Comparison of ENCODE assay signal across 10 cellular contexts in the genomic region with DNA sequence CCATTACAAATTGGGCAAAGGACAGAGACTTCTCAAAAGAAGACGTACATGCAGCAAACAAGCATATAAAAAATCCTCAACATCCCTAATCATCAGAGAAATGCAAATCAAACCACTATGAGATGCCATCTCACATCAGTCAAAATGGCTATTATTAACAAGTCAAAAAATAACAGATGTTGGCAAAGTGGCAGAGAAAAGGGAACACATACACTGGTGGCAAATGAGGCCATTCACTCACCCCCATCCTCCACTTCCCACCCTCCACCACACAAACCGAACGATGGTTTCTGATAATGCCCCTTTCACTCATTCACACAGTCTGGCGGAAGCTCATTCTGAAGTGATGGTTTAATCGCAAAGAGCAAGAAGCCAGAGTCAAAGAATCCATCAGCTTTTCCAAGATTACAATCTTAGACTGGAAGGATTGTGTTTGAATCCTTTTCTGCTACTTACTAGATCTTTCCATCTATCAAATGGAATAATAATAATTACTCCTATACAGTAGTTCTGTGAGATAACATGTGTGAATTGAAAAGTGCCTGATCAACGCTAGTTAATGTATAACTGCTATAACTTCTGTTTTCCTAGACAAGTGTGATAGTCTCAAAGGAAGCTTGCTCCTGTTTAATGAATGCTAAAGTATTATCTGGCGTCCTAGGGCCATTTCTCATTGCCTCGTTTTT.
DNase-seq lines count a peak whose midpoint lies in the region; ATAC-seq lines count a peak whose summit lies in the region.
"Had no signal": no experiment of that assay in that cellular context is flagged by ENCODE, and none has a peak within 500 bp of the region (broad histone marks: within the 10 kb centered on the region; RNA-seq: fewer than 3 reads in every experiment).

No MANE protein-coding gene starts in this region.

- peak overlapping the region; percentile 63 to 64 for H3K4me3 Mint-ChIP-seq in effector memory CD8-positive, alpha-beta T cell

- H3K27ac Mint-ChIP-seq in effector memory CD8-positive, alpha-beta T cell: peak overlapping the region in 1 of 2 donors; percentile 73

- no peak overlapping the region for H2AFZ ChIP-seq in ACC112 (ENCODE audit: low read length, unreplicated experiment)

- H3K36me3 ChIP-seq in ACC112 (ENCODE audit: insufficient read depth, low read length): no peaks in the 10 kb centered on the region
- no peaks in the 10 kb centered on the region for H3K36me3 ChIP-seq in effector memory CD4-positive, alpha-beta T cell (ENCODE audit: control insufficient read depth, insufficient read depth, low read length)
- H3K36me3 ChIP-seq: SJSA1 had no signal

- ATAC-seq in GM19043 (IDR thresholded peaks at IDR 0.05; ENCODE audit: low read depth, unreplicated experiment): peak; percentile 34
- ATAC-seq in HG03097 (IDR thresholded peaks at IDR 0.05; ENCODE audit: low FRiP score, unreplicated experiment): peak; percentile 74
- ATAC-seq in effector memory CD8-positive, alpha-beta T cell (replicated peaks): peak; percentile 98

- H3K27ac ChIP-seq in ACC112 (ENCODE audit: low read depth, low read length): peak overlapping the region; percentile 62
- H3K27ac ChIP-seq in effector memory CD4-positive, alpha-beta T cell (ENCODE audit: insufficient read depth, low read length, poor library complexity, severe bottlenecking): no peak overlapping the region
- H3K27ac ChIP-seq: SJSA1 had no signal

- H3K27me3 Mint-ChIP-seq in effector memory CD8-positive, alpha-beta T cell: no peaks in the 10 kb centered on the region

- no peak overlapping the region for H3K4me3 ChIP-seq in ACC112 (ENCODE audit: low read depth, low read length)
- no peak overlapping the region for H3K4me3 ChIP-seq in effector memory CD4-positive, alpha-beta T cell (ENCODE audit: insufficient read depth, low read depth, low read length, poor library complexity, severe bottlenecking)
- H3K4me3 ChIP-seq: SJSA1 had no signal

- no peaks in the 10 kb centered on the region for H3K9me3 Mint-ChIP-seq in effector memory CD8-positive, alpha-beta T cell

- H3K4me1 Mint-ChIP-seq in effector memory CD8-positive, alpha-beta T cell (ENCODE audit: low read depth in 2 of 2): peaks cover 14 to 17% of the 10 kb centered on the region in 2 donors

- no peaks in the 10 kb centered on the region for H3K9me3 ChIP-seq in effector memory CD4-positive, alpha-beta T cell (ENCODE audit: control insufficient read depth, low read length)
- H3K9me3 ChIP-seq: SJSA1 had no signal

- peaks cover 50% of the 10 kb centered on the region for H3K4me1 ChIP-seq in ACC112 (ENCODE audit: control insufficient read depth, insufficient read depth, low read length, unreplicated experiment)
- H3K4me1 ChIP-seq in effector memory CD4-positive, alpha-beta T cell (ENCODE audit: control insufficient read depth, insufficient read depth, low read length, poor library complexity, severe bottlenecking): no peaks in the 10 kb centered on the region

- H3K36me3 Mint-ChIP-seq in effector memory CD8-positive, alpha-beta T cell (ENCODE audit: insufficient read depth): no peaks in the 10 kb centered on the region

- H3K27me3 ChIP-seq in ACC112 (ENCODE audit: insufficient read depth, low read length): no peaks in the 10 kb centered on the region
- no peaks in the 10 kb centered on the region for H3K27me3 ChIP-seq in effector memory CD4-positive, alpha-beta T cell (replicated peaks; ENCODE audit: control insufficient read depth, insufficient read depth, low read length, poor library complexity, severe bottlenecking)
- H3K27me3 ChIP-seq: SJSA1 had no signal

- H3K79me2 ChIP-seq in ACC112 (ENCODE audit: control insufficient read depth, insufficient read depth, low read length, unreplicated experiment): no peaks in the 10 kb centered on the region

- peak; percentile 27 to 32 (median 30) for DNase-seq in effector memory CD8-positive, alpha-beta T cell
- DNase-seq in SW 1271 (lab: John Stamatoyannopoulos, UW): no peak
- no peak for DNase-seq in effector memory CD4-positive, alpha-beta T cell
- DNase-seq in SHP77 treated with DMSO at 0.1 percent for 48 hours (lab: John Stamatoyannopoulos, UW): no peak
- DNase-seq in stimulated activated CD4-positive, alpha-beta T cell treated with anti-CD3 and anti-CD28 coated beads, Interleukin-2, amount 100 ng/mL, for 48 hours: no peak
- DNase-seq: NCI-H146 had no signal

Comparison
In these comparisons a context has a peak if more than half of its experiments do, and no peak if none do; other contexts are left out.
1. ATAC-seq: peak in every context shown above with its lines; median percentile 98 in effector memory CD8-positive, alpha-beta T cell; 74 in HG03097; 34 in GM19043.
2. DNase-seq: peak in effector memory CD8-positive, alpha-beta T cell (3 of 3); none in SW 1271 (0 of 2), effector memory CD4-positive, alpha-beta T cell (0 of 3), SHP77 treated with DMSO at 0.1 percent for 48 hours (single experiment) and stimulated activated CD4-positive, alpha-beta T cell treated with anti-CD3 and anti-CD28 coated beads, Interleukin-2, amount 100 ng/mL, for 48 hours (0 of 2).